3 cellular contexts compared by ENCODE assay signal in genomic region chr10:123283371-123283770, GRCh38.
A peak's percentile ranks its signal among the peaks of the same experiment; 100 is the strongest.
DNase-seq lines count a peak whose midpoint lies in the region; TF ChIP-seq lines count a peak whose summit lies in the region.
"Not testable (repeated sequence)": the region's sequence is repeated elsewhere in the genome, so short reads cannot be mapped to it uniquely, and the experiment has no call there.

No MANE protein-coding gene starts in this region.

- DNase-seq in coronary artery (ENCODE audit: low spot score) (peak; percentile 35), endodermal cell (peak; percentile 23), islet precursor cell (peak; percentile 14)

- not testable (repeated sequence) for H3K4me1 Mint-ChIP-seq in endodermal cell

- TF ChIP-seq CTCF in coronary artery (IDR thresholded peaks at IDR 0.05); endodermal cell (conservative IDR thresholded peaks at IDR 0.05): not testable (repeated sequence)

- not testable (repeated sequence) for H3K27me3 ChIP-seq in endodermal cell (ENCODE audit: control insufficient read depth, insufficient read depth, low read length, poor library complexity, severe bottlenecking)

- H3K9ac ChIP-seq in endodermal cell (ENCODE audit: extremely low read depth, low read length, poor library complexity, severe bottlenecking), result not testable (repeated sequence)

- not testable (repeated sequence) for H3K4me3 Mint-ChIP-seq in endodermal cell

- H3K36me3 ChIP-seq in endodermal cell (ENCODE audit: control insufficient read depth, insufficient read depth, low read length), result not testable (repeated sequence)

- not testable (repeated sequence) for H3K4me1 ChIP-seq in endodermal cell (ENCODE audit: control insufficient read depth, insufficient read depth, low read length)

- peaks cover 13% of the 10 kb centered on the region for H3K9me3 Mint-ChIP-seq in endodermal cell

- H3K4me3 ChIP-seq in coronary artery; endodermal cell (ENCODE audit: low read length): not testable (repeated sequence)

- 96 to 99% methylated on average over 15 to 35 of the region's 35 CpGs for WGBS in endodermal cell (ENCODE audit: insufficient coverage in 1 of 2, insufficient read length in 1 of 2), 2 experiments

- H3K27me3 Mint-ChIP-seq in endodermal cell (ENCODE audit: insufficient read depth), result not testable (repeated sequence)

- H3K27ac ChIP-seq in coronary artery; endodermal cell (ENCODE audit: low read depth, low read length): not testable (repeated sequence)

- H3K27ac Mint-ChIP-seq in endodermal cell, result not testable (repeated sequence)

- not testable (repeated sequence) for H3K9me3 ChIP-seq in endodermal cell (ENCODE audit: control insufficient read depth, low read length)

- peaks cover 12% of the 10 kb centered on the region for H3K36me3 Mint-ChIP-seq in endodermal cell (ENCODE audit: low read depth)
